22 cellular contexts compared by ENCODE assay signal in the genomic region with DNA sequence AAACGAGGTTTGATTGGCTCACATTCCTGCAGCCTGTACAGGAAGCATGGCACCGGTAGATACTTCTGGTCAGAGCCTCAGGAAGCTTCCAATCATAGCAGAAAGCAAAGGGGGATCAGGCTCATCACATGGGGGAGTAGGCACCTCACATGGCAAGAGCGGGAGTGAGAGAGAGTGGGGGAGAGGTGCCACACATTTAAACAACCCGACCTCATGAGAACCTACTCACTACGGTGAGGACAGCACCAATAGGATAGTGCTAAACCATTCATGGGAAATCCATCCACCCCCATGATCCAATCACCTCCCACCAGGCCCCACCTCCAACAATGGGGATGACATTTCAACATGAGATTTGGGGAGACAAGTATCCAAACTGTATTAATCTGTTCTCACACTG.
DNase-seq lines count a peak whose midpoint lies in the region; ATAC-seq, FAIRE-seq and TF ChIP-seq lines count a peak whose summit lies in the region.
"Had no signal": no experiment of that assay in that cellular context is flagged by ENCODE, and none has a peak within 500 bp of the region (broad histone marks: within the 10 kb centered on the region; RNA-seq: fewer than 3 reads in every experiment).

No MANE protein-coding gene starts in this region.

- H3K9me3 Mint-ChIP-seq in activated CD4-positive, alpha-beta memory T cell treated with anti-CD3 and anti-CD28 coated beads, Interleukin-2, amount 10 ng/mL, durations not matched to agents 7 days and 5 days, result no peaks in the 10 kb centered on the region

- H4K20me1 ChIP-seq in K562 (replicated peaks; ENCODE audit: control insufficient read depth, insufficient read depth, low read length), result no peaks in the 10 kb centered on the region
- H4K20me1 ChIP-seq: BLaER1 had no signal

- BruUV-seq in Panc1 (replicated peaks; lab: Mats Ljungman, UMichigan) (no TSS peak), K562 (replicated peaks; lab: Mats Ljungman, UMichigan) (no TSS peak)

- intact Hi-C loops in Panc1 (cut with micrococcal nuclease; ENCODE audit: unreplicated experiment), result no loop called here
- intact Hi-C loops in K562 (cut with micrococcal nuclease), result no loop called here
- intact Hi-C loops in left ventricle myocardium inferior (cut with micrococcal nuclease), result no loop called here

- in situ Hi-C loops in Panc1 (cut with HindIII; ENCODE audit: low pct_unique_long_range_greater_than_20kb, low sequenced_read_pairs), result no loop called here
- in situ Hi-C loops in K562 (cut with MboI), result no loop called here

- H3K9me3 ChIP-seq in HEK293 (ENCODE audit: control insufficient read depth, insufficient read depth, low read depth, low read length) (no peaks in the 10 kb centered on the region), Panc1 (ENCODE audit: control insufficient read depth, insufficient read depth, low read depth, low read length) (no peaks in the 10 kb centered on the region), K562 (replicated peaks; ENCODE audit: control insufficient read depth, insufficient read depth, low read depth, low read length) (no peaks in the 10 kb centered on the region), left ventricle myocardium inferior (replicated peaks) (no peaks in the 10 kb centered on the region)
- H3K9me3 ChIP-seq: BE2C, BLaER1 had no signal

- H3K27me3 ChIP-seq in Panc1 (ENCODE audit: control insufficient read depth, insufficient read depth, low read length) (no peaks in the 10 kb centered on the region), K562 (ENCODE audit: control insufficient read depth in 2 of 2, insufficient read depth in 2 of 2, low read length in 2 of 2) (no peaks in the 10 kb centered on the region), left ventricle myocardium inferior (ENCODE audit: low read depth) (no peaks in the 10 kb centered on the region)
- H3K27me3 ChIP-seq: BE2C, BLaER1 had no signal

- no peak for TF ChIP-seq EP300 in K562 (IDR thresholded peaks at IDR 0.05; ENCODE audit: low read length)

- no peak overlapping the region for H3K4me3 Mint-ChIP-seq in activated CD4-positive, alpha-beta memory T cell treated with anti-CD3 and anti-CD28 coated beads, Interleukin-2, amount 10 ng/mL, durations not matched to agents 7 days and 5 days
- H3K4me3 Mint-ChIP-seq: CD14-positive monocyte; CD4-positive, alpha-beta memory T cell; CD4-positive, CD25-positive, alpha-beta regulatory T cell; CD8-positive, alpha-beta memory T cell had no signal

- H3K27ac Mint-ChIP-seq in activated CD4-positive, alpha-beta memory T cell treated with anti-CD3 and anti-CD28 coated beads, Interleukin-2, amount 10 ng/mL, durations not matched to agents 7 days and 5 days, result no peak overlapping the region
- H3K27ac Mint-ChIP-seq: CD14-positive monocyte; CD4-positive, alpha-beta memory T cell; CD4-positive, CD25-positive, alpha-beta regulatory T cell; CD8-positive, alpha-beta memory T cell had no signal

- no peaks in the 10 kb centered on the region for H3K9me1 ChIP-seq in K562 (ENCODE audit: control insufficient read depth, insufficient read depth, low read length)

- no peak for TF ChIP-seq POLR2A in K562 (conservative IDR thresholded peaks at IDR 0.05)

- no peak for FAIRE-seq in K562 (lab: Jason Lieb, UNC)
- FAIRE-seq: A204.1, G401.6, GM12891, GM19239 had no signal

- CTCF ChIA-PET in HEK293 (lab: Yijun Ruan, JAX) (interaction anchor here (0.7 kb wide), 1 partner anchor 14 kb away, joined by 3 read pairs; no protein-coding TSS in a partner anchor), Panc1 (lab: Charles Lee) (no interaction called here), K562 (lab: Yijun Ruan, JAX; ENCODE audit: low intra/inter-chr PET ratio) (no interaction called here)
- CTCF ChIA-PET in activated CD4-positive, alpha-beta memory T cell treated with anti-CD3 and anti-CD28 coated beads, Interleukin-2, amount 10 ng/mL, durations not matched to agents 7 days and 5 days (lab: Charles Lee), result interaction anchor here (0.7 kb wide), 1 partner anchor 41 kb away, joined by 3 read pairs; no protein-coding TSS in a partner anchor

- no peak overlapping the region for H2AFZ ChIP-seq in K562 (ENCODE audit: low read depth, low read length)

- H3K4me1 ChIP-seq in HEK293 (ENCODE audit: control insufficient read depth, insufficient read depth, low read length), result no peaks in the 10 kb centered on the region
- no peaks in the 10 kb centered on the region for H3K4me1 ChIP-seq in Panc1 (ENCODE audit: control insufficient read depth, insufficient read depth, low read length)
- no peaks in the 10 kb centered on the region for H3K4me1 ChIP-seq in K562 (replicated peaks in 1 of 2; ENCODE audit: control insufficient read depth in 2 of 2, insufficient read depth in 2 of 2, low read length in 2 of 2)
- H3K4me1 ChIP-seq in left ventricle myocardium inferior, result no peaks in the 10 kb centered on the region
- H3K4me1 ChIP-seq: BE2C, BLaER1 had no signal

- H3K27ac ChIP-seq in HEK293 (ENCODE audit: extremely low read depth, low read depth, low read length) (no peak overlapping the region), Panc1 (ENCODE audit: low read length) (peak overlapping the region; percentile 44; the same call in 1 of the 2 replicates), K562 (ENCODE audit: extremely low read depth, low read depth, low read length) (no peak overlapping the region), left ventricle myocardium inferior (replicated peaks) (no peak overlapping the region)
- H3K27ac ChIP-seq: BLaER1 had no signal

- H3K4me3 ChIP-seq in HEK293 (ENCODE audit: low read depth, low read length) (no peak overlapping the region), Panc1 (ENCODE audit: low read depth in 2 of 2, low read length in 2 of 2) (no peak overlapping the region), K562 (no peak overlapping the region), left ventricle myocardium inferior (no peak overlapping the region)
- H3K4me3 ChIP-seq: BLaER1 had no signal

- no peak for TF ChIP-seq RAD21 in K562 (CRISPR knock-in tag; conservative IDR thresholded peaks at IDR 0.05 in 1 of 2, IDR thresholded peaks at IDR 0.05 in 1 of 2)

- H3K4me2 ChIP-seq in K562 (ENCODE audit: insufficient read depth, low read length), result no peak overlapping the region
- H3K4me2 ChIP-seq: BLaER1 had no signal

- no peak for DNase-seq in Panc1 (ENCODE audit: low read depth, low spot score)
- DNase-seq in K562 (ENCODE audit: extremely low read depth in 1 of 4, low spot score in 3 of 4), result no peak
- DNase-seq in left ventricle myocardium inferior, result no peak
- no peak for DNase-seq in activated CD4-positive, alpha-beta memory T cell treated with anti-CD3 and anti-CD28 coated beads, Interleukin-2, amount 10 ng/mL, durations not matched to agents 7 days and 5 days
- no peak for DNase-seq in stimulated activated CD4-positive, alpha-beta T cell treated with anti-CD3 and anti-CD28 coated beads, Interleukin-12 subunit alpha, Interleukin-12 subunit beta, amount 100 ng/mL, for 4 hours
- DNase-seq: 8988T; ACHN; BE2C; C1 segment of cervical spinal cord; CD4-positive, alpha-beta memory T cell; CD4-positive, CD25-positive, alpha-beta regulatory T cell; CD8-positive, alpha-beta memory T cell; COR-L47; DMS79 treated with DMSO at 0.1 percent for 48 hours; GF-D8 had no signal

- no peaks in the 10 kb centered on the region for H3K79me2 ChIP-seq in K562 (ENCODE audit: control insufficient read depth, insufficient read depth, low read length)

- H3K4me1 Mint-ChIP-seq in activated CD4-positive, alpha-beta memory T cell treated with anti-CD3 and anti-CD28 coated beads, Interleukin-2, amount 10 ng/mL, durations not matched to agents 7 days and 5 days, result no peaks in the 10 kb centered on the region
- H3K4me1 Mint-ChIP-seq: CD14-positive monocyte; CD4-positive, alpha-beta memory T cell; CD4-positive, CD25-positive, alpha-beta regulatory T cell; CD8-positive, alpha-beta memory T cell had no signal

- no peaks in the 10 kb centered on the region for H3K27me3 Mint-ChIP-seq in activated CD4-positive, alpha-beta memory T cell treated with anti-CD3 and anti-CD28 coated beads, Interleukin-2, amount 10 ng/mL, durations not matched to agents 7 days and 5 days

- ATAC-seq in Panc1 (no peak), K562 (no peak)

- 26% methylated on average over 4 of the region's 5 CpGs for WGBS in K562 (ENCODE audit: insufficient coverage, low coverage, missing lambda C conversion rate)

- H3K9ac ChIP-seq in K562 (ENCODE audit: insufficient read depth in 1 of 2, low read depth in 2 of 2, low read length in 2 of 2), result no peak overlapping the region
- H3K9ac ChIP-seq: BLaER1 had no signal

- TF ChIP-seq CTCF in HEK293 (tag by site-specific recombination; IDR thresholded peaks at IDR 0.05) (no peak), Panc1 (IDR thresholded peaks at IDR 0.05) (no peak), K562 (IDR thresholded peaks at IDR 0.05 in 2 of 3, conservative IDR thresholded peaks at IDR 0.05 in 1 of 3; ENCODE audit: insufficient read depth in 2 of 3, low read depth in 1 of 3, low read length in 3 of 3) (no peak), left ventricle myocardium inferior (IDR thresholded peaks at IDR 0.05; ENCODE audit: borderline replicate concordance) (no peak)

- POLR2A ChIA-PET in HEK293 (lab: Yijun Ruan, JAX) (no interaction called here), Panc1 (lab: Charles Lee) (no interaction called here), K562 (lab: Yijun Ruan, JAX) (interaction anchor here (1.0 kb wide), 1 partner anchor 69 kb away, joined by 5 read pairs; no protein-coding TSS in a partner anchor)
- POLR2A ChIA-PET in activated CD4-positive, alpha-beta memory T cell treated with anti-CD3 and anti-CD28 coated beads, Interleukin-2, amount 10 ng/mL, durations not matched to agents 7 days and 5 days (lab: Charles Lee), result no interaction called here

- H3K36me3 Mint-ChIP-seq in activated CD4-positive, alpha-beta memory T cell treated with anti-CD3 and anti-CD28 coated beads, Interleukin-2, amount 10 ng/mL, durations not matched to agents 7 days and 5 days (ENCODE audit: low read depth), result no peaks in the 10 kb centered on the region
- H3K36me3 Mint-ChIP-seq: CD14-positive monocyte; CD4-positive, alpha-beta memory T cell; CD4-positive, CD25-positive, alpha-beta regulatory T cell; CD8-positive, alpha-beta memory T cell had no signal

- no peaks in the 10 kb centered on the region for H3K36me3 ChIP-seq in HEK293 (ENCODE audit: control insufficient read depth in 2 of 2, insufficient read depth in 1 of 2, low read length in 2 of 2)
- H3K36me3 ChIP-seq in Panc1 (ENCODE audit: control insufficient read depth, insufficient read depth, low read length), result no peaks in the 10 kb centered on the region
- H3K36me3 ChIP-seq in K562 (ENCODE audit: control insufficient read depth, insufficient read depth, low read length), result no peaks in the 10 kb centered on the region
- H3K36me3 ChIP-seq in left ventricle myocardium inferior, result no peaks in the 10 kb centered on the region
- H3K36me3 ChIP-seq: BE2C, BLaER1 had no signal

Comparison
In these comparisons a context has a peak if more than half of its experiments do, and no peak if none do; other contexts are left out.
1. CTCF ChIA-PET loops: an anchor here in HEK293 (0.7 kb wide) and activated CD4-positive, alpha-beta memory T cell treated with anti-CD3 and anti-CD28 coated beads, Interleukin-2, amount 10 ng/mL, durations not matched to agents 7 days and 5 days (0.7 kb wide); none called in Panc1 and K562.